1 cellular context compared by ENCODE assay signal in the genomic region with DNA sequence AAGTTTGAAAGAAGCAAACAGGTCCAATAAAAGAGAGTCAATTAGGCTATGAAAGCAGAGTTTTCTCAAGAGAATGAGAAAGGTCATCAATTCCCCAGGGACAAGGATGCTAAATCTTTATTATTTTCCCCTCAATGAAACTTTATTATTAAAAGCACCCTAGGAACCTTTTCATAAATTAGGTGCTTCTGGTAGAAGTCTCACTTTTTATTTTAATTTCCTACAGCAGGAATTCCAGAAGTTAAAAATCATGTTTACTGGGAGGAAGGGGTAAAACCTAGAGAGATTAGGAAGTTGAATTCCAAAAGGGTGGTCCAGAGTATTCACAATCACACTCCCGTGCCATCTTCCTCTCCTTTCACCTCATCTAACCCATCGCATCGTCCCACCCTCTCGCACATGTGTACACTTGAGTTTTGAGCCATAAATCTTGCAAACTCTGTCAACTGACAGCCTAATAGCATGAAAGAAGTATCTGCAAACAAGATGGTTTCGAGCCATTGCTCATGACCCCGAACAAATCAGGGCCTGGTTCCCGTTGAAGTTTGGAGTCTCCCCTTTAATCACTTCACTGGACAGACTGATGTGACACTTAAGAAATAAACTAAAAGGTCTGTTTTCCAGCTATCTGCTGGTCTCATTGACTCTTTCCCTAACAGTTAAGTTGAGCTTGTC.
TF ChIP-seq lines count a peak whose summit lies in the region.

No MANE protein-coding gene starts in this region.

TF ChIP-seq in H1, 55 proteins besides CTCF, POLR2A, EP300 and RAD21 (continued from another document):
- TF ChIP-seq, protein P1, sequence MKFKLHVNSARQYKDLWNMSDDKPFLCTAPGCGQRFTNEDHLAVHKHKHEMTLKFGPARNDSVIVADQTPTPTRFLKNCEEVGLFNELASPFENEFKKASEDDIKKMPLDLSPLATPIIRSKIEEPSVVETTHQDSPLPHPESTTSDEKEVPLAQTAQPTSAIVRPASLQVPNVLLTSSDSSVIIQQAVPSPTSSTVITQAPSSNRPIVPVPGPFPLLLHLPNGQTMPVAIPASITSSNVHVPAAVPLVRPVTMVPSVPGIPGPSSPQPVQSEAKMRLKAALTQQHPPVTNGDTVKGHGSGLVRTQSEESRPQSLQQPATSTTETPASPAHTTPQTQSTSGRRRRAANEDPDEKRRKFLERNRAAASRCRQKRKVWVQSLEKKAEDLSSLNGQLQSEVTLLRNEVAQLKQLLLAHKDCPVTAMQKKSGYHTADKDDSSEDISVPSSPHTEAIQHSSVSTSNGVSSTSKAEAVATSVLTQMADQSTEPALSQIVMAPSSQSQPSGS (IDR thresholded peaks at IDR 0.05; ENCODE audit: low read length), result no peak
- TF ChIP-seq SUZ12 (IDR thresholded peaks at IDR 0.05; ENCODE audit: low read length), result no peak
- no peak for TF ChIP-seq GABPA (IDR thresholded peaks at IDR 0.05; ENCODE audit: borderline replicate concordance, insufficient read depth, low read length)
- no peak for TF ChIP-seq SIRT6 (IDR thresholded peaks at IDR 0.05; ENCODE audit: low read length)
TF ChIP-seq in H1: peak in this region for 0.
